In the genomic region with DNA sequence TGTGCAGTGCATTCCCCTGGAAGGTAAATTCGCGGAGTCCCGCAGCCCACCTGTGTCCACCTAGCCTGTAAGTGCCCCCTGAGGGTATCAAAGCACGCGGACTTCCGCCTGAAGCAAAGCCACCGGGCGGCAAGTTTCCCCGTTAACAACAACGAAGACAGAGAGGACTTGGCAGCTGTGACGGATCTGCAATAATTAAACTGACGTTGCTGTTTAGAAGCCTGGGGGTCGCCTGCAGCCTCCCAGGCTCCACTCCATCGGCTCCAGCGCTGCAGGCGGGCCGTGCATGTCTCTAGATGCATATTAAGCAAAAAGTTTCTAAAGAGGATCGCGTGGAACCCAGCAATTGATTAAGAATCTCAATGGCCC, we compare ENCODE assay signal across 8 cellular contexts. TPM values are rescaled to one million over a fixed set of nuclear protein-coding genes. Genes with fewer than 3 reads are reported as not detected.
DNase-seq lines count a peak whose midpoint lies in the region; ATAC-seq and TF ChIP-seq lines count a peak whose summit lies in the region.

No MANE protein-coding gene starts in this region.

- H3K36me3 Mint-ChIP-seq in T-cell (peaks cover 29% of the 10 kb centered on the region), neural crest cell (ENCODE audit: low read depth) (no peaks in the 10 kb centered on the region)

- H3K9me3 Mint-ChIP-seq in T-cell = no peaks in the 10 kb centered on the region
- no peaks in the 10 kb centered on the region for H3K9me3 Mint-ChIP-seq in neural crest cell

- H3K27ac Mint-ChIP-seq in T-cell (peak overlapping the region; percentile 94 to 98), neural crest cell (ENCODE audit: unreplicated experiment) (peak overlapping the region; percentile 98)

- H3K27me3 ChIP-seq in BE2C = peaks cover 3% of the 10 kb centered on the region; the same call in 1 of the 2 replicates

- H3K27me3 Mint-ChIP-seq in T-cell = no peaks in the 10 kb centered on the region
- no peaks in the 10 kb centered on the region for H3K27me3 Mint-ChIP-seq in neural crest cell (ENCODE audit: low read depth)

- H3K4me3 Mint-ChIP-seq in T-cell (peak overlapping the region; percentile 88 to 94 (median 91)), neural crest cell (peak overlapping the region; percentile 92)

- H3K4me1 Mint-ChIP-seq in T-cell (peaks cover 23 to 36% (median 29%) of the 10 kb centered on the region in 3 donors), neural crest cell (peaks cover 24% of the 10 kb centered on the region)

- no peaks in the 10 kb centered on the region for H3K9me3 ChIP-seq in BE2C

- DNase-seq in BE2C (peak; percentile 5), T-cell (peak in 6 of 34 experiments; percentile 1 to 29 (median 7)), epithelial cell of proximal tubule (ENCODE audit: low read depth) (no peak), neural crest cell (ENCODE audit: low read depth, low spot score) (no peak), kidney tubule cell (ENCODE audit: low spot score) (no peak), HEK293T (ENCODE audit: extremely low spot score) (no peak)

- H3K4me3 ChIP-seq in BE2C (ENCODE audit: low read depth, low read length) = peak overlapping the region; percentile 76
- H3K4me3 ChIP-seq in epithelial cell of proximal tubule (ENCODE audit: low read depth, low read length) = peak overlapping the region; percentile 67

- CTCF ChIA-PET in T-cell (lab: Charles Lee) (interaction anchor here in 1 of 2 donors (1.1 kb wide), 1 partner anchor 35 kb away, joined by 3 read pairs; a partner anchor contains a TSS), HEK293T (lab: Yijun Ruan, JAX) (no interaction called here)

- H3K4me1 ChIP-seq in BE2C = no peaks in the 10 kb centered on the region

- TF ChIP-seq CTCF in BE2C (IDR thresholded peaks at IDR 0.05; ENCODE audit: low read depth, low read length) (no peak), epithelial cell of proximal tubule (conservative IDR thresholded peaks at IDR 0.05; ENCODE audit: low read depth, low read length) (no peak), neural crest cell (conservative IDR thresholded peaks at IDR 0.05) (no peak)

- POLR2A ChIA-PET in T-cell (lab: Charles Lee) (no interaction called here), HEK293T (lab: Yijun Ruan, JAX) (interaction anchor here (1.8 kb wide), 1 partner anchor 9 kb away, joined by 7 read pairs; no protein-coding TSS in a partner anchor)

- peak; percentile 3 for ATAC-seq in GM18858 (IDR thresholded peaks at IDR 0.05; ENCODE audit: unreplicated experiment)
- ATAC-seq in HG03066 (IDR thresholded peaks at IDR 0.05; ENCODE audit: low read depth, unreplicated experiment) = peak; percentile 13
- peak in 3 of 4 experiments; percentile 23 to 33 (median 31) for ATAC-seq in T-cell (replicated peaks in 1 of 4)

- H3K36me3 ChIP-seq in BE2C = no peaks in the 10 kb centered on the region

TF ChIP-seq in HEK293T, 16 proteins besides CTCF, POLR2A, EP300 and RAD21:
- no peak for TF ChIP-seq NFRKB (IDR thresholded peaks at IDR 0.05)
- TF ChIP-seq HDGF (IDR thresholded peaks at IDR 0.05; ENCODE audit: borderline replicate concordance) = no peak
- no peak for TF ChIP-seq FOXA1 (IDR thresholded peaks at IDR 0.05)
- no peak for TF ChIP-seq ELF4 (IDR thresholded peaks at IDR 0.05)
- TF ChIP-seq, protein P1, sequence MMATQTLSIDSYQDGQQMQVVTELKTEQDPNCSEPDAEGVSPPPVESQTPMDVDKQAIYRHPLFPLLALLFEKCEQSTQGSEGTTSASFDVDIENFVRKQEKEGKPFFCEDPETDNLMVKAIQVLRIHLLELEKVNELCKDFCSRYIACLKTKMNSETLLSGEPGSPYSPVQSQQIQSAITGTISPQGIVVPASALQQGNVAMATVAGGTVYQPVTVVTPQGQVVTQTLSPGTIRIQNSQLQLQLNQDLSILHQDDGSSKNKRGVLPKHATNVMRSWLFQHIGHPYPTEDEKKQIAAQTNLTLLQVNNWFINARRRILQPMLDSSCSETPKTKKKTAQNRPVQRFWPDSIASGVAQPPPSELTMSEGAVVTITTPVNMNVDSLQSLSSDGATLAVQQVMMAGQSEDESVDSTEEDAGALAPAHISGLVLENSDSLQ (IDR thresholded peaks at IDR 0.05) = no peak
- TF ChIP-seq FOXM1 (IDR thresholded peaks at IDR 0.05; ENCODE audit: borderline replicate concordance) = no peak
- TF ChIP-seq ARNT (IDR thresholded peaks at IDR 0.05) = no peak
- TF ChIP-seq TARDBP (IDR thresholded peaks at IDR 0.05) = no peak
- TF ChIP-seq L3MBTL2 (conservative IDR thresholded peaks at IDR 0.05) = no peak
- no peak for TF ChIP-seq SP1 (IDR thresholded peaks at IDR 0.05)
- no peak for TF ChIP-seq FOXK2 (IDR thresholded peaks at IDR 0.05)
- TF ChIP-seq LEF1 (IDR thresholded peaks at IDR 0.05; ENCODE audit: borderline replicate concordance) = no peak
- no peak for TF ChIP-seq ZNF384 (IDR thresholded peaks at IDR 0.05)
- TF ChIP-seq SUZ12 (IDR thresholded peaks at IDR 0.05) = no peak

RNA-seq across cellular contexts. Expression of a gene that starts 34.8 kb away (rescaled TPM):
- polyA plus RNA-seq in BE2C (2012; ENCODE audit: insufficient read depth, insufficient read length, low read depth) = 0.12 TPM
- total RNA-seq in T-cell (10 to 100 TPM in 4 of 5 donors, 1 to 10 TPM in 1; 5.3 to 30.3 (median 14.1) TPM), epithelial cell of proximal tubule (16.0 and 18.7 TPM in 2 replicates), neural crest cell (20.7 and 21.0 TPM in 2 replicates)
